7 cellular contexts compared by ENCODE assay signal in the genomic region with DNA sequence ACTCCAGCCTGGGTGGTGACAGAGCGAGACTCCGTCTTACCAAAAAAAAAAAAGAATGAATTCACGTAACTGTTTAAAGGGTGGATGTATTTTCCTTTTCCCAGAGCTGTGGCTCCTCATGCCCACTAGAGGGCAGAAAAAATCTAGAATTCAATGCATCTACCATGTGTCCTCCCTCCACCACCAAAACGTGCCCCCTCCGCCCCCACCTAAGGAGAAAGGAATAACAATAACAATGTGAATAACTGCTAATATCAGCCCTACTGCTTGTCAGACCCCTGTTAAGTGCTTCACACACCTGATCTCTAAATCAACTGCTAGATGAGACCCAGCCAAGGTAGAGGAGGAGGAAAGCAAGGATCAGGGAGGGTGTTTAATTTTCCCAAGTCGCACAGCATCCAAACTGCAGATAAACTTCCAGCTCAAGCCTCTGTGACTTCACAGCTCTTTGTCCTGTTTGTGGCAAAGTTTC. TPM values are rescaled to one million over a fixed set of nuclear protein-coding genes. Genes with fewer than 3 reads are reported as not detected.
A peak's percentile ranks its signal among the peaks of the same experiment; 100 is the strongest.
DNase-seq lines count a peak whose midpoint lies in the region; ATAC-seq and TF ChIP-seq lines count a peak whose summit lies in the region.

No MANE protein-coding gene starts in this region.

- H3K27me3 Mint-ChIP-seq in HFFc6 (ENCODE audit: insufficient read depth) (peaks cover 14% of the 10 kb centered on the region), T-cell (peaks cover 3 to 18% of the 10 kb centered on the region in 2 donors), neural crest cell (ENCODE audit: low read depth) (no peaks in the 10 kb centered on the region)

- peak; percentile 84 for TF ChIP-seq CTCF in HFFc6 (IDR thresholded peaks at IDR 0.05)
- peak; percentile 72 for TF ChIP-seq CTCF in neural crest cell (conservative IDR thresholded peaks at IDR 0.05)

- DNase-seq in DMS53 (lab: John Stamatoyannopoulos, UW) (peak; percentile 73), HFFc6 (peak; percentile 27), T-cell (peak in 9 of 34 experiments; percentile 12 to 41 (median 20)), epidermal melanocyte (ENCODE audit: insufficient read length, low spot score) (peak; percentile 68), neural crest cell (ENCODE audit: low read depth, low spot score) (no peak), SK-N-DZ (ENCODE audit: low spot score) (no peak), middle frontal gyrus (ENCODE audit: extremely low spot score, low spot score) (no peak)

- CTCF ChIA-PET in T-cell (lab: Charles Lee) = interaction anchor here (0.5 to 1.3 kb wide), 8 partner anchors 12 to 283 kb away, joined by 3 to 6 read pairs (median 4); a partner anchor contains a TSS

- peaks cover 13% of the 10 kb centered on the region for H3K4me1 Mint-ChIP-seq in HFFc6 (ENCODE audit: low read depth)
- H3K4me1 Mint-ChIP-seq in T-cell = peaks cover 33 to 42% (median 41%) of the 10 kb centered on the region in 3 donors
- H3K4me1 Mint-ChIP-seq in neural crest cell = no peaks in the 10 kb centered on the region

- H3K9me3 Mint-ChIP-seq in HFFc6 = peaks cover 12% of the 10 kb centered on the region
- peaks cover 0 to 2% (median 2%) of the 10 kb centered on the region in 3 donors for H3K9me3 Mint-ChIP-seq in T-cell
- H3K9me3 Mint-ChIP-seq in neural crest cell = no peaks in the 10 kb centered on the region

- peak; percentile 63 to 78 (median 72) for ATAC-seq in T-cell (replicated peaks in 1 of 4)

- H3K27ac Mint-ChIP-seq in HFFc6 (no peak overlapping the region), T-cell (peak overlapping the region; percentile 21 to 59), neural crest cell (ENCODE audit: unreplicated experiment) (no peak overlapping the region)

- H3K4me3 Mint-ChIP-seq in HFFc6 (no peak overlapping the region), T-cell (no peak overlapping the region), neural crest cell (no peak overlapping the region)

- peaks cover 8% of the 10 kb centered on the region for H3K36me3 Mint-ChIP-seq in HFFc6 (ENCODE audit: low read depth)
- no peaks in the 10 kb centered on the region for H3K36me3 Mint-ChIP-seq in T-cell
- no peaks in the 10 kb centered on the region for H3K36me3 Mint-ChIP-seq in neural crest cell (ENCODE audit: low read depth)

- POLR2A ChIA-PET in T-cell (lab: Charles Lee) = interaction anchor here in 1 of 2 donors (0.7 kb wide), 1 partner anchor 84 kb away, joined by 3 read pairs; no protein-coding TSS in a partner anchor

RNA-seq across cellular contexts. Expression of a gene that starts 20.2 kb away (rescaled TPM):
- under 1 TPM in 4 of 6 experiments, not detected in 2; 0.02 to 0.17 (median 0.07) TPM for total RNA-seq in HFFc6 (2021; fragmentation: NEBNext Ultra II Directional; extraction: Animal tissue kit (Norgen Biotek cat#: 25700))
- total RNA-seq in T-cell (1 to 10 TPM in 1 of 5 donors, under 1 TPM in 4; 0.20 to 1.1 (median 0.44) TPM), neural crest cell (4.6 and 5.3 TPM in 2 replicates)
- 0.30 and 1.0 TPM in 2 replicates for polyA plus RNA-seq in SK-N-DZ (2014; cell fraction: cytosol; rRNA removed)
- polyA plus RNA-seq in SK-N-DZ (2014; cell fraction: nucleus; rRNA removed) = 0.52 and 1.0 TPM in 2 replicates

RNA-seq across cellular contexts. Expression of a gene that starts 44.6 kb away (rescaled TPM):
- total RNA-seq in HFFc6 (2021; fragmentation: NEBNext Ultra II Directional; extraction: Animal tissue kit (Norgen Biotek cat#: 25700)) = 10 to 100 TPM in 2 of 6 experiments, 1 to 10 TPM in 4; 8.6 to 13.1 (median 9.2) TPM
- total RNA-seq in T-cell (1 to 10 TPM in 1 of 5 donors, under 1 TPM in 2, not detected in 2; 0.15 to 1.1 (median 0.43) TPM), neural crest cell (28.4 and 29.9 TPM in 2 replicates)
- 28.2 and 30.8 TPM in 2 replicates for polyA plus RNA-seq in SK-N-DZ (2014; cell fraction: cytosol; rRNA removed)
- polyA plus RNA-seq in SK-N-DZ (2014; cell fraction: nucleus; rRNA removed) = 8.5 and 9.0 TPM in 2 replicates

Comparison
In these comparisons a context has a peak if more than half of its experiments do, and no peak if none do; other contexts are left out.
1. DNase-seq: peak in DMS53 (single experiment), HFFc6 (single experiment) and epidermal melanocyte (single experiment); none in neural crest cell (single experiment), SK-N-DZ (single experiment) and middle frontal gyrus (single experiment).
2. H3K27ac Mint-ChIP-seq: peak in T-cell (2 of 2); none in HFFc6 (single experiment) and neural crest cell (single experiment).
3. RNA of a gene that starts 44.6 kb away (total RNA-seq): 28.4 to 29.9 TPM in neural crest cell and 8.6 to 13.1 TPM in HFFc6; 0.15 to 1.1 TPM in T-cell; every median in the first group is over 4 times any median in the second.